In genomic region chr1:174989540-174990181, GRCh38 we compare ENCODE assay signal across 9 cellular contexts. TPM values are rescaled to one million over a fixed set of nuclear protein-coding genes. Genes with fewer than 3 reads are reported as not detected.
DNase-seq lines count a peak whose midpoint lies in the region; ATAC-seq, FAIRE-seq and TF ChIP-seq lines count a peak whose summit lies in the region.
"Had no signal": no experiment of that assay in that cellular context is flagged by ENCODE, and none has a peak within 500 bp of the region (broad histone marks: within the 10 kb centered on the region; RNA-seq: fewer than 3 reads in every experiment).

No MANE protein-coding gene starts in this region.

- H4K20me1 ChIP-seq in Karpas-422 (ENCODE audit: insufficient read depth, low read depth, low read length) (no peaks in the 10 kb centered on the region), smooth muscle cell (ENCODE audit: low read depth) (no peaks in the 10 kb centered on the region)

- POLR2A ChIA-PET in A549 (lab: Yijun Ruan, JAX) = interaction anchor here (1.7 kb wide), 1 partner anchor 10 kb away, joined by 10 read pairs; the partner anchor contains the start of gene CACYBP
- POLR2A ChIA-PET in naive thymus-derived CD8-positive, alpha-beta T cell (lab: Charles Lee) = interaction anchor here (0.5 to 2.0 kb wide), 5 partner anchors 10 to 318 kb away, joined by 3 to 25 read pairs (median 6); partner anchors contain the start of gene CACYBP

- H3K27me3 Mint-ChIP-seq in central memory CD8-positive, alpha-beta T cell = no peaks in the 10 kb centered on the region
- H3K27me3 Mint-ChIP-seq in naive thymus-derived CD8-positive, alpha-beta T cell = no peaks in the 10 kb centered on the region

- peak overlapping the region; percentile 86 for H3K4me2 ChIP-seq in A549
- peak overlapping the region; percentile 72 for H3K4me2 ChIP-seq in Karpas-422 (ENCODE audit: low read depth, low read length, poor library complexity, severe bottlenecking)
- no peak overlapping the region for H3K4me2 ChIP-seq in smooth muscle cell

- H3K27me3 ChIP-seq in Karpas-422 (ENCODE audit: low read length) (no peaks in the 10 kb centered on the region), smooth muscle cell (ENCODE audit: low read depth) (no peaks in the 10 kb centered on the region)

- H3K9ac ChIP-seq in Karpas-422 (ENCODE audit: low read length) (peak overlapping the region; percentile 56; the same call in 1 of the 2 replicates), smooth muscle cell (ENCODE audit: low read depth) (no peak overlapping the region)

- H3K36me3 ChIP-seq in Karpas-422 (ENCODE audit: insufficient read depth, low read length) (no peaks in the 10 kb centered on the region), smooth muscle cell (ENCODE audit: low read depth) (no peaks in the 10 kb centered on the region)

- WGBS in A549 (ENCODE audit: missing lambda C conversion rate) = 85% methylated on average over 5 of the region's 5 CpGs
- 95% methylated on average over 5 of the region's 5 CpGs for WGBS in smooth muscle cell (ENCODE audit: low lambda C conversion rate)

- peaks cover 7% of the 10 kb centered on the region; the same call in 1 of the 3 replicates for H3K4me1 ChIP-seq in A549
- peaks cover 30% of the 10 kb centered on the region for H3K4me1 ChIP-seq in Karpas-422 (ENCODE audit: low read length)
- H3K4me1 ChIP-seq in smooth muscle cell (ENCODE audit: low read depth) = no peaks in the 10 kb centered on the region

- H3K9me3 ChIP-seq in A549 (no peaks in the 10 kb centered on the region), Karpas-422 (ENCODE audit: low read length) (no peaks in the 10 kb centered on the region), smooth muscle cell (replicated peaks; ENCODE audit: low read depth) (no peaks in the 10 kb centered on the region)

- no peak for TF ChIP-seq EP300 in A549 (IDR thresholded peaks at IDR 0.05)

- H3K4me3 Mint-ChIP-seq in central memory CD8-positive, alpha-beta T cell = peak overlapping the region; percentile 74
- peak overlapping the region; percentile 71 to 90 (median 85) for H3K4me3 Mint-ChIP-seq in naive thymus-derived CD8-positive, alpha-beta T cell

- no peaks in the 10 kb centered on the region for H3K9me2 ChIP-seq in Karpas-422 (replicated peaks; ENCODE audit: insufficient read depth, low read length)

- H3F3A ChIP-seq in smooth muscle cell (ENCODE audit: low read depth) = no peaks in the 10 kb centered on the region

- no peak for TF ChIP-seq RAD21 in A549 (conservative IDR thresholded peaks at IDR 0.05 in 1 of 2, IDR thresholded peaks at IDR 0.05 in 1 of 2)

- H3K9me3 Mint-ChIP-seq in central memory CD8-positive, alpha-beta T cell = no peaks in the 10 kb centered on the region
- H3K9me3 Mint-ChIP-seq in naive thymus-derived CD8-positive, alpha-beta T cell = no peaks in the 10 kb centered on the region

- in situ Hi-C loops in ACHN (cut with HindIII; ENCODE audit: low pct_ligation_motif_present, low pct_unique_long_range_greater_than_20kb, low sequenced_read_pairs) = loop anchor here (10.0 kb wide), 1 partner anchor 215 kb away; no protein-coding TSS in a partner anchor

- H3K79me2 ChIP-seq in Karpas-422 (ENCODE audit: low read length) = no peaks in the 10 kb centered on the region
- no peaks in the 10 kb centered on the region for H3K79me2 ChIP-seq in smooth muscle cell (ENCODE audit: low read depth)

- TF ChIP-seq CTCF in A549 (IDR thresholded peaks at IDR 0.05) (no peak), smooth muscle cell (IDR thresholded peaks at IDR 0.05; ENCODE audit: borderline replicate concordance, insufficient read depth, poor library complexity, severe bottlenecking) (no peak)

- DNase-seq in A549 (ENCODE audit: low read depth in 1 of 2, low spot score in 1 of 2) (no peak), Karpas-422 (no peak), ACHN (no peak), Ammon's horn (ENCODE audit: low spot score) (no peak), smooth muscle cell (lab: John Stamatoyannopoulos, UW; ENCODE audit: unreplicated experiment) (no peak)
- no peak for DNase-seq in central memory CD8-positive, alpha-beta T cell (ENCODE audit: low spot score in 2 of 2)
- DNase-seq in naive thymus-derived CD8-positive, alpha-beta T cell = no peak
- DNase-seq: stimulated activated naive CD4-positive, alpha-beta T cell treated with Interleukin-2 at 50 U/mL for 16 hours had no signal

- H3K27ac ChIP-seq in A549 (peak overlapping the region; percentile 78 to 82; a peak in 5 of 6 replicates), Karpas-422 (ENCODE audit: low read length) (0 out of 2 replicates have a peak overlapping the region, but pooled peaks have one; percentile 52), smooth muscle cell (ENCODE audit: low read depth) (no peak overlapping the region)

- no peak for TF ChIP-seq POLR2A in A549 (IDR thresholded peaks at IDR 0.05; ENCODE audit: low read length)

- H3K4me3 ChIP-seq in A549 = 0 out of 3 replicates have a peak overlapping the region, but pooled peaks have one; percentile 54
- H3K4me3 ChIP-seq in Karpas-422 (ENCODE audit: low read length) = 0 out of 2 replicates have a peak overlapping the region, but pooled peaks have one; percentile 55
- H3K4me3 ChIP-seq in smooth muscle cell = no peak overlapping the region

- CTCF ChIA-PET in A549 (lab: Yijun Ruan, JAX) = interaction anchor here (1.5 to 1.7 kb wide), 2 partner anchors 10 to 219 kb away, joined by 7 to 8 read pairs; partner anchors contain the start of gene CACYBP

- ATAC-seq in A549 (peak in 1 of 2 experiments; percentile 47; a peak in 2 of 6 replicates), HG02610 (IDR thresholded peaks at IDR 0.05; ENCODE audit: unreplicated experiment) (no peak)
- no peak for ATAC-seq in central memory CD8-positive, alpha-beta T cell (replicated peaks; ENCODE audit: extremely low read depth, poor library complexity, severe bottlenecking)
- ATAC-seq in naive thymus-derived CD8-positive, alpha-beta T cell = no peak

- FAIRE-seq in A549 (lab: Jason Lieb, UNC) = no peak

- peaks cover 28% of the 10 kb centered on the region for H3K4me1 Mint-ChIP-seq in central memory CD8-positive, alpha-beta T cell
- peaks cover 13 to 37% (median 30%) of the 10 kb centered on the region in 4 donors for H3K4me1 Mint-ChIP-seq in naive thymus-derived CD8-positive, alpha-beta T cell

- H3K27ac Mint-ChIP-seq in central memory CD8-positive, alpha-beta T cell (ENCODE audit: low read depth) = peak overlapping the region; percentile 85
- peak overlapping the region; percentile 91 to 97 (median 96) for H3K27ac Mint-ChIP-seq in naive thymus-derived CD8-positive, alpha-beta T cell

- H3K36me3 Mint-ChIP-seq in central memory CD8-positive, alpha-beta T cell (ENCODE audit: insufficient read depth) = peaks cover 19% of the 10 kb centered on the region
- peaks cover 0 to 16% (median 4%) of the 10 kb centered on the region in 3 donors for H3K36me3 Mint-ChIP-seq in naive thymus-derived CD8-positive, alpha-beta T cell

- H2AFZ ChIP-seq in Karpas-422 (ENCODE audit: low read length) (no peak overlapping the region), smooth muscle cell (ENCODE audit: low read depth) (no peak overlapping the region)

TF ChIP-seq in A549, 52 proteins besides CTCF, POLR2A, EP300 and RAD21:
- TF ChIP-seq RFX5 (IDR thresholded peaks at IDR 0.05) (no peak), MYC (IDR thresholded peaks at IDR 0.05; ENCODE audit: borderline replicate concordance, low read length) (no peak), FOXS1 (CRISPR knock-in tag; IDR thresholded peaks at IDR 0.05) (no peak)
- TF ChIP-seq, protein P1, sequence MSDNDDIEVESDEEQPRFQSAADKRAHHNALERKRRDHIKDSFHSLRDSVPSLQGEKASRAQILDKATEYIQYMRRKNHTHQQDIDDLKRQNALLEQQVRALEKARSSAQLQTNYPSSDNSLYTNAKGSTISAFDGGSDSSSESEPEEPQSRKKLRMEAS (IDR thresholded peaks at IDR 0.05) = no peak

RNA-seq across cellular contexts. Expression of gene CACYBP, which starts 10.1 kb away (rescaled TPM):
- polyA plus RNA-seq in A549 (2011; rRNA removed) = 95.8 and 151 TPM in 2 replicates
- 77.3 and 102 TPM in 2 replicates for polyA plus RNA-seq in A549 (2012; cell fraction: cytosol; rRNA removed)
- 37.0 and 63.1 TPM in 2 replicates for polyA plus RNA-seq in A549 (2012; cell fraction: nucleus; rRNA removed)
- polyA plus RNA-seq in A549 (2017; fragmentation: RNase III; extraction: RNeasy Plus Mini Kit Qiagen cat#74134 plus additional on column Dnase treatment) = 249 to 297 TPM (median 253 TPM) in 3 replicates
- polyA minus RNA-seq in A549 (2011; rRNA and poly(A)+ RNA removed) = 7.4 and 9.1 TPM in 2 replicates
- 93.4 and 188 TPM in 2 replicates for total RNA-seq in Karpas-422 (2014; rRNA removed; shearing (Covaris generic); ENCODE audit: low replicate concordance)
- total RNA-seq in naive thymus-derived CD8-positive, alpha-beta T cell = 100 to 1,000 TPM in 1 of 2 experiments, 10 to 100 TPM in 1; 97.3 to 114 TPM
- 100 to 1,000 TPM; 167 to 185 (median 168) TPM for polyA plus RNA-seq in naive thymus-derived CD8-positive, alpha-beta T cell
- total RNA-seq in smooth muscle cell = 46.8 and 548 TPM in 2 replicates
- polyA plus RNA-seq in smooth muscle cell = 51.1 and 54.6 TPM in 2 replicates

RNA-seq across cellular contexts. Expression of gene MRPS14, which starts 33.6 kb away (rescaled TPM):
- polyA plus RNA-seq in A549 (2011; rRNA removed) (40.9 and 45.1 TPM in 2 replicates), A549 (2017; fragmentation: RNase III; extraction: RNeasy Plus Mini Kit Qiagen cat#74134 plus additional on column Dnase treatment) (18.9 to 20.0 TPM (median 19.5 TPM) in 3 replicates), smooth muscle cell (57.2 and 58.0 TPM in 2 replicates)
- polyA plus RNA-seq in A549 (2012; cell fraction: cytosol; rRNA removed) = 17.4 and 18.6 TPM in 2 replicates
- polyA plus RNA-seq in A549 (2012; cell fraction: nucleus; rRNA removed) = 7.7 and 14.1 TPM in 2 replicates
- polyA minus RNA-seq in A549 (2011; rRNA and poly(A)+ RNA removed) = 12.7 and 14.2 TPM in 2 replicates
- total RNA-seq in Karpas-422 (2014; rRNA removed; shearing (Covaris generic); ENCODE audit: low replicate concordance) = 38.3 and 41.7 TPM in 2 replicates
- 10 to 100 TPM; 32.5 to 32.6 TPM for total RNA-seq in naive thymus-derived CD8-positive, alpha-beta T cell
- polyA plus RNA-seq in naive thymus-derived CD8-positive, alpha-beta T cell = 10 to 100 TPM; 44.8 to 55.4 (median 45.7) TPM
- total RNA-seq in smooth muscle cell = 20.6 and 29.1 TPM in 2 replicates
